ENCODE assay signal across 19 cellular contexts in the genomic region with DNA sequence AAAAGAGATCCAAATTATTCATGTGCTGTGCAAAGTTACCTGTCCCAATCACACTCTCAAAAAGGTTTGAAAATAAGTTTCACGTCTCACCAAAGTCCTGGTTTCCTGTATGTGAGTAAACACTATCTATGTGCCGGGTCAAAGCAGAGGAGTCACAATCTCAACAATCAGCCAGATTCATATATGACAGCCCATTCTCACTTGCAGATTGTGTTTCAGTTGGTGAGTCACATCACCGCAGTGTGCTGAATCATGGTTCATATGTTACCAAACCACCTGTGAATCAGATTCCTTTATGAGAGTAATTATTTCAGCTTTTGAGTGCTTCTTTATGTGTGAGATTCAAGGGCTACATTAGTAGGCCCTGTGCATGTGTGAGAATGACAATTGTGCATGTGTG. TPM values are rescaled to one million over a fixed set of nuclear protein-coding genes. Genes with fewer than 3 reads are reported as not detected.
"Had no signal": no experiment of that assay in that cellular context is flagged by ENCODE, and none has a peak within 500 bp of the region (broad histone marks: within the 10 kb centered on the region; RNA-seq: fewer than 3 reads in every experiment).

No MANE protein-coding gene starts in this region.

RNA-seq across cellular contexts. Expression of gene BPY2C, which starts 7.8 kb away (rescaled TPM):
- total RNA-seq: activated naive CD4-positive, alpha-beta T cell treated with anti-CD3 and anti-CD28 coated beads for 36 hours; activated naive CD8-positive, alpha-beta T cell treated with anti-CD3 and anti-CD28 coated beads, Interleukin-2, amount 10 ng/mL, durations not matched to agents 7 days and 5 days; astrocyte; cardiac septum; chondrocyte; left cardiac atrium; left ventricle myocardium superior; lung microvascular endothelial cell; mesenteric fat pad; mucosa of descending colon; myocyte; natural killer cell treated with Interleukin-12 subunit alpha and Interleukin-12 subunit beta and Interleukin-15 and Interleukin-18, amount 100 ng/mL, for 72 hours; omental fat pad; pulmonary artery endothelial cell; right atrium auricular region; smooth muscle cell; temporal lobe; tibial nerve; ureter had no signal
